In the genomic region with DNA sequence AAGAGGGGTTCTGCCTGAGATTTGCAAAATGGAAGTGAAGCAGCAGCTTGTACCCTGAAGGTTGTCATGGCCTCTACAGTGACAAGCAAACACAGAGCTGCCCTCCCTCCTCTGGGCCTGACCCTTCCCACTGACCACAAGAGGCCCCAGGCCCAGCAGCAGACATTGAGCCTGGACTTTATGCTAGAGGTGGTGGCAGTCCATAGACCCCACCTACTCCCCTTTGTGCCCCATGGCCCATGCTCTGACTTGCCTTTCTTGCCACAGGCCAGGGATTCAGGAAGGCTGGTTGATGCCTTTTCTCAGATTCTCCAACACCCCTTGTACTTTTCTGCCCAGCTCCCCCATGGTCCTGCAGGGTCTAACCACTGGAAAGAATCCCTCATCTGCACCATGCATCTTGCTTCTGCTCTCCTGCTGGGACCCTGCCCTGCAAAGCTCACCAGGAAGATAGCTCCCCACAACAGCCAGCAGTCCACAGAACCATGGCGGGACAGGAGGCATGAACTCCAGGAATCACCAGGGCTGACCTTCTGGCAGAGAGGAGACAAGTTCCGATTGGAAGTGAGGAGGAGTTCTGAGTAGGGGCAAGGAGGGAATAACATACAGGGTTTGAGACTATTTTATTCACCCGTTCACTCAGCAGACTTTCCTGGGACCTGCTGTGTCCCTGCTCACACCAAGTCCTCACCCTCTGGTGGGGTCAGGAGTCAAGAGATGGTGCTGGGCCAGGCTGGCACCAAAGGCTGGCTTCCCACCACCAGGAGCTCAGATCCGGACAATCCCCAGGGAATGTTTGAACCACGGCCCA, we compare ENCODE assay signal across 32 cellular contexts.
"Had no signal": no experiment of that assay in that cellular context is flagged by ENCODE, and none has a peak within 500 bp of the region (broad histone marks: within the 10 kb centered on the region; RNA-seq: fewer than 3 reads in every experiment).

No MANE protein-coding gene starts in this region.

- H3K9ac ChIP-seq: KMS-11, SK-N-SH had no signal

- H3K36me3 Mint-ChIP-seq: activated CD4-positive, alpha-beta memory T cell treated with anti-CD3 and anti-CD28 coated beads for 36 hours; activated naive CD8-positive, alpha-beta T cell; brain had no signal

- ATAC-seq: activated naive CD8-positive, alpha-beta T cell treated with anti-CD3 and anti-CD28 coated beads, Interleukin-2, amount 50 U/mL, for 24 hours; activated T-cell treated with anti-CD3 and anti-CD28 coated beads, Interleukin-2, amount 50 U/mL, for 72 hours; PC-3 had no signal

- H3K9me3 ChIP-seq: Peyer's patch, SJSA1, SK-N-SH had no signal

- H3K4me2 ChIP-seq: KMS-11, SK-N-SH had no signal

- H3K27ac Mint-ChIP-seq: activated CD4-positive, alpha-beta memory T cell treated with anti-CD3 and anti-CD28 coated beads for 36 hours; activated naive CD4-positive, alpha-beta T cell treated with anti-CD3 and anti-CD28 coated beads, Interleukin-2, amount 10 ng/mL, durations not matched to agents 7 days and 5 days; activated naive CD8-positive, alpha-beta T cell; activated naive CD8-positive, alpha-beta T cell treated with anti-CD3 and anti-CD28 coated beads, Interleukin-2, amount 50 U/mL, for 24 hours; activated T-cell treated with anti-CD3 and anti-CD28 coated beads, Interleukin-2, amount 50 U/mL, for 72 hours; brain; T-helper 1 cell treated with Interleukin-12 subunit alpha and Interleukin-12 subunit beta and Interleukin-4 antibody, amounts not matched to agents 30 μg/mL and 1 μg/mL, for 36 hours; T-helper 2 cell treated with Interferon-gamma antibody and Interleukin-4, amounts not matched to agents 5 μg/mL and 100 μg/mL, for 36 hours had no signal

- H3K27me3 Mint-ChIP-seq: activated naive CD8-positive, alpha-beta T cell had no signal

- H3K27ac ChIP-seq: KMS-11, Peyer's patch, SJSA1 had no signal

- H3K27me3 ChIP-seq: Peyer's patch, SJSA1 had no signal

- H3K4me3 Mint-ChIP-seq: activated CD4-positive, alpha-beta memory T cell treated with anti-CD3 and anti-CD28 coated beads for 36 hours; activated naive CD4-positive, alpha-beta T cell treated with anti-CD3 and anti-CD28 coated beads, Interleukin-2, amount 10 ng/mL, durations not matched to agents 7 days and 5 days; activated naive CD8-positive, alpha-beta T cell; activated naive CD8-positive, alpha-beta T cell treated with anti-CD3 and anti-CD28 coated beads, Interleukin-2, amount 50 U/mL, for 24 hours; activated T-cell treated with anti-CD3 and anti-CD28 coated beads, Interleukin-2, amount 50 U/mL, for 72 hours; brain; T-helper 1 cell treated with Interleukin-12 subunit alpha and Interleukin-12 subunit beta and Interleukin-4 antibody, amounts not matched to agents 30 μg/mL and 1 μg/mL, for 36 hours; T-helper 2 cell treated with Interferon-gamma antibody and Interleukin-4, amounts not matched to agents 5 μg/mL and 100 μg/mL, for 36 hours had no signal

- FAIRE-seq: bronchial epithelial cell, TTC549 had no signal

- H3K4me3 ChIP-seq: Peyer's patch, SJSA1 had no signal

- H3K4me1 ChIP-seq: Peyer's patch had no signal

- H3K9me3 Mint-ChIP-seq: activated CD4-positive, alpha-beta memory T cell treated with anti-CD3 and anti-CD28 coated beads for 36 hours; activated naive CD4-positive, alpha-beta T cell treated with anti-CD3 and anti-CD28 coated beads, Interleukin-2, amount 10 ng/mL, durations not matched to agents 7 days and 5 days; activated naive CD8-positive, alpha-beta T cell treated with anti-CD3 and anti-CD28 coated beads, Interleukin-2, amount 50 U/mL, for 24 hours; activated T-cell treated with anti-CD3 and anti-CD28 coated beads, Interleukin-2, amount 50 U/mL, for 72 hours; brain; T-helper 2 cell treated with Interferon-gamma antibody and Interleukin-4, amounts not matched to agents 5 μg/mL and 100 μg/mL, for 36 hours had no signal

- H3K36me3 ChIP-seq: Peyer's patch, SJSA1 had no signal

- DNase-seq: activated CD4-positive, alpha-beta memory T cell treated with anti-CD3 and anti-CD28 coated beads for 36 hours; activated CD4-positive, alpha-beta T cell treated with anti-CD3 and anti-CD28 coated beads, Interleukin-2, amount 50 U/mL, for 1 hour; activated gamma-delta T cell treated with Interleukin-2 at 50 U/mL for 16 hours; activated naive CD4-positive, alpha-beta T cell treated with anti-CD3 and anti-CD28 coated beads, Interleukin-2, amount 10 ng/mL, durations not matched to agents 7 days and 5 days; activated naive CD8-positive, alpha-beta T cell treated with anti-CD3 and anti-CD28 coated beads, Interleukin-2, amount 50 U/mL, for 24 hours; activated T-cell treated with anti-CD3 and anti-CD28 coated beads, Interleukin-2, amount 50 U/mL, for 1 hour; activated T-cell treated with anti-CD3 and anti-CD28 coated beads, Interleukin-2, amount 50 U/mL, for 72 hours; anterior cingulate cortex; caudate nucleus; MM.1S; MV-4-11; NCI-H1092; NCI-H1436 treated with DMSO at 0.1 percent for 48 hours; NCI-H1694 treated with DMSO at 0.1 percent for 48 hours; NCI-H2029; NCI-H345; NCI-H526; NCI-H748 treated with DMSO at 0.1 percent for 48 hours; NK-92 treated with Interleukin-12 subunit alpha and Interleukin-12 subunit beta, amount 100 ng/mL, for 24 hours; PC-3; Peyer's patch; RPMI8226; SHP77 treated with DMSO at 0.1 percent for 48 hours; SK-N-SH had no signal
